8 cellular contexts compared by ENCODE assay signal in the genomic region with DNA sequence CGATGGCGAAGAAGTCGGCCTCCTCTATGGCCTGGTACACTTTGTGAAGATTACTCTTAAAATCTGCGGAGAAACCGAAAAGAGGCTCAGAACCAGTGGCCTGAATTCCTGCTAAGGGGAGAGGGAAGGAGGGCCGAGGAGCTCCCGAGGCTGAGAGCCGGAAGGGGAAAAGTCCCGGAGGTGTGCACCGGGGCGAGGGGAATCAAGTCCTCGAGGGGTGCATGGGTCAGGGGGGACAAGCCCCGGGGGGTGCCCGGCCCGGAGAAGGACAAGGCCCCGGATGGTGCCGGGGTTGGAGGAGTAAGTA. TPM values are rescaled to one million over a fixed set of nuclear protein-coding genes. Genes with fewer than 3 reads are reported as not detected.
DNase-seq lines count a peak whose midpoint lies in the region; ATAC-seq and TF ChIP-seq lines count a peak whose summit lies in the region.

No MANE protein-coding gene starts in this region.

- H3K27ac ChIP-seq in right cardiac atrium (ENCODE audit: low read length): peak overlapping the region; percentile 92
- H3K27ac ChIP-seq in smooth muscle cell (ENCODE audit: low read depth): peak overlapping the region; percentile 79

- peak overlapping the region; percentile 86 for H3K9ac ChIP-seq in smooth muscle cell (ENCODE audit: low read depth)

- intact Hi-C loops in right cardiac atrium (cut with DNase I): no loop called here

- H3K27me3 Mint-ChIP-seq in activated CD8-positive, alpha-beta T cell treated with anti-CD3 and anti-CD28 coated beads, Interleukin-2, amount 10 ng/mL, durations not matched to agents 7 days and 5 days (ENCODE audit: low read depth): no peaks in the 10 kb centered on the region

- no peak for DNase-seq in activated CD8-positive, alpha-beta T cell treated with anti-CD3 and anti-CD28 coated beads, Interleukin-2, amount 10 ng/mL, durations not matched to agents 7 days and 5 days
- DNase-seq in right cardiac atrium (no peak), smooth muscle cell (lab: John Stamatoyannopoulos, UW; ENCODE audit: unreplicated experiment) (no peak), DMS153 treated with DMSO at 0.1 percent for 48 hours (lab: John Stamatoyannopoulos, UW; ENCODE audit: unreplicated experiment) (no peak)

- peak overlapping the region; percentile 97 for H3K27ac Mint-ChIP-seq in activated CD8-positive, alpha-beta T cell treated with anti-CD3 and anti-CD28 coated beads, Interleukin-2, amount 10 ng/mL, durations not matched to agents 7 days and 5 days

- H3F3A ChIP-seq in smooth muscle cell (ENCODE audit: low read depth): no peaks in the 10 kb centered on the region

- ATAC-seq in HG02642 (IDR thresholded peaks at IDR 0.05; ENCODE audit: poor library complexity, unreplicated experiment) (peak; percentile 7), right cardiac atrium (no peak), GM18861 (IDR thresholded peaks at IDR 0.05; ENCODE audit: unreplicated experiment) (no peak), HG03354 (IDR thresholded peaks at IDR 0.05; ENCODE audit: poor library complexity, severe bottlenecking, unreplicated experiment) (no peak)
- ATAC-seq in activated CD8-positive, alpha-beta T cell treated with anti-CD3 and anti-CD28 coated beads, Interleukin-2, amount 10 ng/mL, durations not matched to agents 7 days and 5 days: no peak

- H4K20me1 ChIP-seq in smooth muscle cell (ENCODE audit: low read depth): peaks cover 10% of the 10 kb centered on the region

- peaks cover 41% of the 10 kb centered on the region for H3K79me2 ChIP-seq in smooth muscle cell (ENCODE audit: low read depth)

- peaks cover 57% of the 10 kb centered on the region for H3K4me1 Mint-ChIP-seq in activated CD8-positive, alpha-beta T cell treated with anti-CD3 and anti-CD28 coated beads, Interleukin-2, amount 10 ng/mL, durations not matched to agents 7 days and 5 days (ENCODE audit: low read depth)

- H3K4me2 ChIP-seq in smooth muscle cell: peak overlapping the region; percentile 96

- H3K36me3 Mint-ChIP-seq in activated CD8-positive, alpha-beta T cell treated with anti-CD3 and anti-CD28 coated beads, Interleukin-2, amount 10 ng/mL, durations not matched to agents 7 days and 5 days (ENCODE audit: low read depth): peaks cover 36% of the 10 kb centered on the region

- peaks cover 6% of the 10 kb centered on the region for H3K36me3 ChIP-seq in smooth muscle cell (ENCODE audit: low read depth)

- no peak overlapping the region for H2AFZ ChIP-seq in smooth muscle cell (ENCODE audit: low read depth)

- peak overlapping the region; percentile 95 for H3K4me3 ChIP-seq in GM08714 (ENCODE audit: low read length)
- H3K4me3 ChIP-seq in right cardiac atrium (ENCODE audit: low read length): peak overlapping the region; percentile 79
- H3K4me3 ChIP-seq in smooth muscle cell: peak overlapping the region; percentile 84

- no peak for TF ChIP-seq CTCF in smooth muscle cell (IDR thresholded peaks at IDR 0.05; ENCODE audit: borderline replicate concordance, insufficient read depth, poor library complexity, severe bottlenecking)

- peak overlapping the region; percentile 85 for H3K4me3 Mint-ChIP-seq in activated CD8-positive, alpha-beta T cell treated with anti-CD3 and anti-CD28 coated beads, Interleukin-2, amount 10 ng/mL, durations not matched to agents 7 days and 5 days

- H3K9me3 ChIP-seq in right cardiac atrium (ENCODE audit: control insufficient read depth, low read length) (no peaks in the 10 kb centered on the region), smooth muscle cell (replicated peaks; ENCODE audit: low read depth) (no peaks in the 10 kb centered on the region)

- CTCF ChIA-PET in activated CD8-positive, alpha-beta T cell treated with anti-CD3 and anti-CD28 coated beads, Interleukin-2, amount 10 ng/mL, durations not matched to agents 7 days and 5 days (lab: Charles Lee): no interaction called here

- no peaks in the 10 kb centered on the region for H3K27me3 ChIP-seq in right cardiac atrium (ENCODE audit: control insufficient read depth, insufficient read depth)
- no peaks in the 10 kb centered on the region for H3K27me3 ChIP-seq in smooth muscle cell (ENCODE audit: low read depth)

- no peaks in the 10 kb centered on the region for H3K9me3 Mint-ChIP-seq in activated CD8-positive, alpha-beta T cell treated with anti-CD3 and anti-CD28 coated beads, Interleukin-2, amount 10 ng/mL, durations not matched to agents 7 days and 5 days (ENCODE audit: insufficient read depth)

- H3K4me1 ChIP-seq in right cardiac atrium (ENCODE audit: control insufficient read depth, insufficient read depth, low read length) (no peaks in the 10 kb centered on the region), smooth muscle cell (ENCODE audit: low read depth) (peaks cover 19% of the 10 kb centered on the region)

- 1% methylated on average over 17 of the region's 17 CpGs for WGBS in right cardiac atrium
- 5% methylated on average over 17 of the region's 17 CpGs for WGBS in smooth muscle cell (ENCODE audit: low lambda C conversion rate)

- POLR2A ChIA-PET in activated CD8-positive, alpha-beta T cell treated with anti-CD3 and anti-CD28 coated beads, Interleukin-2, amount 10 ng/mL, durations not matched to agents 7 days and 5 days (lab: Charles Lee): interaction anchor here (0.9 to 1.6 kb wide), 5 partner anchors 14 to 443 kb away, joined by 3 read pairs; no protein-coding TSS in a partner anchor

RNA-seq across cellular contexts. Expression of gene PARN, which starts 0.5 kb away (rescaled TPM):
- 10 to 100 TPM; 36.4 to 40.0 TPM for total RNA-seq in activated CD8-positive, alpha-beta T cell treated with anti-CD3 and anti-CD28 coated beads, Interleukin-2, amount 10 ng/mL, durations not matched to agents 7 days and 5 days
- total RNA-seq in right cardiac atrium: 10 to 100 TPM; 19.2 to 23.8 (median 21.1) TPM
- polyA plus RNA-seq in right cardiac atrium: 11.7 TPM
- total RNA-seq in smooth muscle cell: 22.9 and 24.6 TPM in 2 replicates
- polyA plus RNA-seq in smooth muscle cell: 22.2 and 24.8 TPM in 2 replicates

RNA-seq across cellular contexts. Expression of gene BFAR, which starts 3.2 kb away (rescaled TPM):
- 10 to 100 TPM; 65.1 to 65.7 TPM for total RNA-seq in activated CD8-positive, alpha-beta T cell treated with anti-CD3 and anti-CD28 coated beads, Interleukin-2, amount 10 ng/mL, durations not matched to agents 7 days and 5 days
- total RNA-seq in right cardiac atrium: 10 to 100 TPM; 27.1 to 32.6 (median 30.1) TPM
- 21.0 TPM for polyA plus RNA-seq in right cardiac atrium
- total RNA-seq in smooth muscle cell: 65.7 and 82.2 TPM in 2 replicates
- 35.9 and 42.4 TPM in 2 replicates for polyA plus RNA-seq in smooth muscle cell
